ENCODE assay signal across 14 cellular contexts in the genomic region with DNA sequence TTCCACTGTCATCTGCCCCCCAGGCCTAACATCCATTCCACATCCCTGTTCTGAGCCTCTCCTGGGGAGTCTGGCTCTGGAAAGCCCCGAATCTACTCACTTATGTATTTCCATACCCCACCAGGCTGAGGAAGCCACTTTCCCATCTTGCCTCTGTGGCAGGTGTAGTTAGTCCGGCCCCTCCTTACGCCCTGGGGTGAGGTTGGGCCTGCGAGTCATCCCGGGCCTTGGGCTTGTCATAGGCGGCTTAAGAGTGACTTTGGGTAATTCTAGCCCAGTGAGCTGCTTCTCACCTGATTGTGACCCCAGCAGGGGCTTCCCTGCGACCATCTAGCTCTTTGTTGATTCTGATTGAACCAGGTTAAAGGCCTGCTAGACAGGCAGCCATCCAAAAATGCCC. TPM values are rescaled to one million over a fixed set of nuclear protein-coding genes. Genes with fewer than 3 reads are reported as not detected.
DNase-seq lines count a peak whose midpoint lies in the region; ATAC-seq and TF ChIP-seq lines count a peak whose summit lies in the region.
"Had no signal": no experiment of that assay in that cellular context is flagged by ENCODE, and none has a peak within 500 bp of the region (broad histone marks: within the 10 kb centered on the region; RNA-seq: fewer than 3 reads in every experiment).

No MANE protein-coding gene starts in this region.

- H3K27ac Mint-ChIP-seq in activated CD8-positive, alpha-beta T cell treated with anti-CD3 and anti-CD28 coated beads for 36 hours: no peak overlapping the region
- no peak overlapping the region for H3K27ac Mint-ChIP-seq in activated CD8-positive, alpha-beta T cell treated with anti-CD3 and anti-CD28 coated beads, Interleukin-2, amount 10 ng/mL, durations not matched to agents 7 days and 5 days
- H3K27ac Mint-ChIP-seq: activated T-cell treated with anti-CD3 and anti-CD28 coated beads, Interleukin-2, amount 50 U/mL, for 24 hours had no signal

- no peaks in the 10 kb centered on the region for H3K9me3 Mint-ChIP-seq in activated CD8-positive, alpha-beta T cell treated with anti-CD3 and anti-CD28 coated beads for 36 hours
- no peaks in the 10 kb centered on the region for H3K9me3 Mint-ChIP-seq in activated CD8-positive, alpha-beta T cell treated with anti-CD3 and anti-CD28 coated beads, Interleukin-2, amount 10 ng/mL, durations not matched to agents 7 days and 5 days (ENCODE audit: insufficient read depth)
- H3K9me3 Mint-ChIP-seq: activated T-cell treated with anti-CD3 and anti-CD28 coated beads, Interleukin-2, amount 50 U/mL, for 24 hours had no signal

- H3K27me3 ChIP-seq in HUES6 (ENCODE audit: control insufficient read depth, insufficient read depth, low read length): no peaks in the 10 kb centered on the region
- H3K27me3 ChIP-seq in sigmoid colon: no peaks in the 10 kb centered on the region
- no peaks in the 10 kb centered on the region for H3K27me3 ChIP-seq in tibial artery

- TF ChIP-seq POLR2A in sigmoid colon (IDR thresholded peaks at IDR 0.05): no peak

- CTCF ChIA-PET in activated CD8-positive, alpha-beta T cell treated with anti-CD3 and anti-CD28 coated beads for 36 hours (lab: Charles Lee): interaction anchor here (0.9 kb wide), 1 partner anchor 52 kb away, joined by 3 read pairs; no protein-coding TSS in a partner anchor
- CTCF ChIA-PET in activated CD8-positive, alpha-beta T cell treated with anti-CD3 and anti-CD28 coated beads, Interleukin-2, amount 10 ng/mL, durations not matched to agents 7 days and 5 days (lab: Charles Lee): no interaction called here

- no peaks in the 10 kb centered on the region for H3K27me3 Mint-ChIP-seq in activated CD8-positive, alpha-beta T cell treated with anti-CD3 and anti-CD28 coated beads for 36 hours
- H3K27me3 Mint-ChIP-seq in activated CD8-positive, alpha-beta T cell treated with anti-CD3 and anti-CD28 coated beads, Interleukin-2, amount 10 ng/mL, durations not matched to agents 7 days and 5 days (ENCODE audit: low read depth): no peaks in the 10 kb centered on the region
- H3K27me3 Mint-ChIP-seq: activated T-cell treated with anti-CD3 and anti-CD28 coated beads, Interleukin-2, amount 50 U/mL, for 24 hours had no signal

- TF ChIP-seq CTCF in activated CD8-positive, alpha-beta T cell treated with anti-CD3 and anti-CD28 coated beads for 36 hours (IDR thresholded peaks at IDR 0.05): no peak
- TF ChIP-seq CTCF in sigmoid colon (IDR thresholded peaks at IDR 0.05) (no peak), tibial artery (IDR thresholded peaks at IDR 0.05) (no peak)

- TF ChIP-seq EP300 in sigmoid colon (IDR thresholded peaks at IDR 0.05): no peak

- H3K4me3 Mint-ChIP-seq in activated CD8-positive, alpha-beta T cell treated with anti-CD3 and anti-CD28 coated beads for 36 hours: no peak overlapping the region
- no peak overlapping the region for H3K4me3 Mint-ChIP-seq in activated CD8-positive, alpha-beta T cell treated with anti-CD3 and anti-CD28 coated beads, Interleukin-2, amount 10 ng/mL, durations not matched to agents 7 days and 5 days
- H3K4me3 Mint-ChIP-seq: activated T-cell treated with anti-CD3 and anti-CD28 coated beads, Interleukin-2, amount 50 U/mL, for 24 hours had no signal

- no peak overlapping the region for H3K9ac ChIP-seq in HUES6 (ENCODE audit: low read length)

- H3K36me3 Mint-ChIP-seq in activated CD8-positive, alpha-beta T cell treated with anti-CD3 and anti-CD28 coated beads for 36 hours (ENCODE audit: low read depth): no peaks in the 10 kb centered on the region
- H3K36me3 Mint-ChIP-seq in activated CD8-positive, alpha-beta T cell treated with anti-CD3 and anti-CD28 coated beads, Interleukin-2, amount 10 ng/mL, durations not matched to agents 7 days and 5 days (ENCODE audit: low read depth): no peaks in the 10 kb centered on the region

- 74 to 82% methylated on average over 7 of the region's 7 CpGs for WGBS in sigmoid colon, 2 donors

- H3K4me1 Mint-ChIP-seq in activated CD8-positive, alpha-beta T cell treated with anti-CD3 and anti-CD28 coated beads for 36 hours (ENCODE audit: low read depth): peaks cover 3% of the 10 kb centered on the region
- H3K4me1 Mint-ChIP-seq in activated CD8-positive, alpha-beta T cell treated with anti-CD3 and anti-CD28 coated beads, Interleukin-2, amount 10 ng/mL, durations not matched to agents 7 days and 5 days (ENCODE audit: low read depth): no peaks in the 10 kb centered on the region

- DNase-seq in activated CD8-positive, alpha-beta T cell treated with anti-CD3 and anti-CD28 coated beads for 36 hours: peak; percentile 23
- DNase-seq in activated CD8-positive, alpha-beta T cell treated with anti-CD3 and anti-CD28 coated beads, Interleukin-2, amount 10 ng/mL, durations not matched to agents 7 days and 5 days: no peak
- DNase-seq in sigmoid colon (peak; percentile 45), NCI-H1105 treated with DMSO at 0.1 percent for 48 hours (lab: John Stamatoyannopoulos, UW) (no peak), tibial artery (no peak)
- DNase-seq in stimulated activated CD4-positive, alpha-beta T cell treated with anti-CD3 and anti-CD28 coated beads, Interleukin-2, amount 100 ng/mL, for 48 hours: no peak
- DNase-seq: ACHN; activated T-cell treated with anti-CD3 and anti-CD28 coated beads, Interleukin-2, amount 50 U/mL, for 24 hours; amygdala; NCI-H2227 treated with DMSO at 0.1 percent for 48 hours; substantia nigra had no signal

- H3K4me1 ChIP-seq in HUES6 (ENCODE audit: control insufficient read depth, insufficient read depth, low read length) (peaks cover 21% of the 10 kb centered on the region), sigmoid colon (peaks cover 0 to 13% (median 5%) of the 10 kb centered on the region in 4 donors), tibial artery (no peaks in the 10 kb centered on the region)

- peak overlapping the region; percentile 44; the same call in 1 of the 2 replicates for H3K27ac ChIP-seq in HUES6 (ENCODE audit: low read depth, low read length)
- H3K27ac ChIP-seq in sigmoid colon: no peak overlapping the region
- no peak overlapping the region for H3K27ac ChIP-seq in tibial artery

- no peak overlapping the region for H3K4me3 ChIP-seq in HUES6 (ENCODE audit: low read depth, low read length)
- H3K4me3 ChIP-seq in sigmoid colon: no peak overlapping the region
- H3K4me3 ChIP-seq in tibial artery: no peak overlapping the region

- intact Hi-C loops in activated CD8-positive, alpha-beta T cell treated with anti-CD3 and anti-CD28 coated beads for 36 hours (cut with micrococcal nuclease): no loop called here
- intact Hi-C loops in sigmoid colon (cut with DNase I): no loop called here
- intact Hi-C loops in tibial artery (cut with DNase I; ENCODE audit: low total_unique reads): no loop called here

- H3K9me3 ChIP-seq in HUES6 (ENCODE audit: control insufficient read depth, insufficient read depth, low read depth, low read length) (no peaks in the 10 kb centered on the region), sigmoid colon (no peaks in the 10 kb centered on the region), tibial artery (no peaks in the 10 kb centered on the region)

- H3K36me3 ChIP-seq in HUES6 (ENCODE audit: control insufficient read depth, insufficient read depth, low read length) (no peaks in the 10 kb centered on the region), sigmoid colon (no peaks in the 10 kb centered on the region), tibial artery (no peaks in the 10 kb centered on the region)

- no peak for ATAC-seq in activated CD8-positive, alpha-beta T cell treated with anti-CD3 and anti-CD28 coated beads for 36 hours
- ATAC-seq in activated CD8-positive, alpha-beta T cell treated with anti-CD3 and anti-CD28 coated beads, Interleukin-2, amount 10 ng/mL, durations not matched to agents 7 days and 5 days: no peak
- ATAC-seq in esophagus mucosa: peak; percentile 88
- ATAC-seq: activated CD4-positive, CD25-positive, alpha-beta regulatory T cell treated with anti-CD3 and anti-CD28 coated beads, Interleukin-2, amount 50 U/mL, for 24 hours had no signal

- POLR2A ChIA-PET in activated CD8-positive, alpha-beta T cell treated with anti-CD3 and anti-CD28 coated beads for 36 hours (lab: Charles Lee): no interaction called here
- POLR2A ChIA-PET in activated CD8-positive, alpha-beta T cell treated with anti-CD3 and anti-CD28 coated beads, Interleukin-2, amount 10 ng/mL, durations not matched to agents 7 days and 5 days (lab: Charles Lee): no interaction called here

RNA-seq across cellular contexts. Expression of gene PCARE, which starts 21.1 kb away (rescaled TPM):
- not detected for total RNA-seq in activated CD8-positive, alpha-beta T cell treated with anti-CD3 and anti-CD28 coated beads for 36 hours
- total RNA-seq in activated CD8-positive, alpha-beta T cell treated with anti-CD3 and anti-CD28 coated beads, Interleukin-2, amount 10 ng/mL, durations not matched to agents 7 days and 5 days: not detected
- 0.08 TPM for total RNA-seq in esophagus mucosa
- total RNA-seq in sigmoid colon: under 1 TPM in 2 of 4 donors, not detected in 2; under 0.01 to 0.14 TPM
- polyA plus RNA-seq in sigmoid colon: not detected

Comparison
In these comparisons a context has a peak if more than half of its experiments do, and no peak if none do; other contexts are left out.
1. DNase-seq: peak in activated CD8-positive, alpha-beta T cell treated with anti-CD3 and anti-CD28 coated beads for 36 hours (single experiment) and sigmoid colon (single experiment); none in activated CD8-positive, alpha-beta T cell treated with anti-CD3 and anti-CD28 coated beads, Interleukin-2, amount 10 ng/mL, durations not matched to agents 7 days and 5 days (single experiment), stimulated activated CD4-positive, alpha-beta T cell treated with anti-CD3 and anti-CD28 coated beads, Interleukin-2, amount 100 ng/mL, for 48 hours (0 of 2), NCI-H1105 treated with DMSO at 0.1 percent for 48 hours (single experiment) and tibial artery (0 of 2).